In the genomic region with DNA sequence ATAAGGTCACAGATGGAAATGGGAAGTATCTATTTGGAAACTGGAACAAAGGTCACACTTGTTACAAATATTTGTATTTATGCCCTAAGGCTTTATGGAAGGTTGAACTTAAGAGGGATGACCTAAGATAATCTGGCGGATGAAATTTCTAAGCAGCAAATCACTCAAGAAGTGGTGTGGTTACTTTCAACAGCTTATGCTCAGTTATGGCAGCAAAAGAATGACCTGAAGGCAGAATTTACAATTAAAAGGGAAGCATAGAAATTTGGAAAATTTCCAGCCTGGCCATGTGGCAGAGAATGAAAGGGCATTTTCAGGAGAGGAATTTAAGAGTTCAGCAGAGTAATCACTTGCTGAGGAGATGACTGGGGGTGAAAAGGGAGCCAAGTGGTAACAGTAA, we compare ENCODE assay signal across 19 cellular contexts.
DNase-seq lines count a peak whose midpoint lies in the region; ATAC-seq, FAIRE-seq and TF ChIP-seq lines count a peak whose summit lies in the region.
"Had no signal": no experiment of that assay in that cellular context is flagged by ENCODE, and none has a peak within 500 bp of the region (broad histone marks: within the 10 kb centered on the region; RNA-seq: fewer than 3 reads in every experiment).

No MANE protein-coding gene starts in this region.

- H3K27me3 Mint-ChIP-seq in osteocyte (ENCODE audit: unreplicated experiment) (no peaks in the 10 kb centered on the region), nephron progenitor cell (ENCODE audit: low read depth, poor library complexity) (peaks cover 44% of the 10 kb centered on the region)

- POLR2A ChIA-PET in PC-9 (lab: Charles Lee; ENCODE audit: unreplicated experiment) = no interaction called here
- POLR2A ChIA-PET in H1 (lab: Charles Lee; ENCODE audit: partially characterized antibody) = no interaction called here

- no peak overlapping the region for H3K56ac ChIP-seq in H1 (replicated peaks; ENCODE audit: insufficient read length, low read depth, low read length)

- H3K27ac Mint-ChIP-seq in osteocyte (ENCODE audit: unreplicated experiment) = peak overlapping the region; percentile 8
- H3K27ac Mint-ChIP-seq in nephron progenitor cell = no peak overlapping the region
- H3K27ac Mint-ChIP-seq: naive thymus-derived CD4-positive, alpha-beta T cell had no signal

- FAIRE-seq in H1 (lab: Jason Lieb, UNC) = no peak
- FAIRE-seq: colon had no signal

- H3K18ac ChIP-seq in H1 (ENCODE audit: extremely low read depth, low read length) = no peak overlapping the region

- no peak overlapping the region for H2BK120ac ChIP-seq in H1 (replicated peaks; ENCODE audit: low read depth, low read length)

- DNase-seq in ELR (ENCODE audit: low read depth) = peak; percentile 90
- DNase-seq in PC-9 = peak; percentile 28 to 99
- no peak for DNase-seq in H1 (ENCODE audit: low read depth in 1 of 2, low spot score in 2 of 2)
- DNase-seq in osteocyte (ENCODE audit: extremely low spot score, unreplicated experiment) = no peak
- DNase-seq in HK-2 (ENCODE audit: unreplicated experiment) = no peak
- no peak for DNase-seq in nephron progenitor cell
- DNase-seq: activated CD4-positive, alpha-beta T cell treated with anti-CD3 and anti-CD28 coated beads for 48 hours; activated naive CD4-positive, alpha-beta T cell; GF-D8; H7; MG63; naive thymus-derived CD4-positive, alpha-beta T cell; NCI-H187 treated with DMSO at 0.1 percent for 48 hours; NCI-H524; testis had no signal

- no peak overlapping the region for H3K23ac ChIP-seq in H1 (ENCODE audit: insufficient read length)

- H3K4me3 Mint-ChIP-seq in osteocyte (ENCODE audit: unreplicated experiment) = no peak overlapping the region
- no peak overlapping the region for H3K4me3 Mint-ChIP-seq in nephron progenitor cell
- H3K4me3 Mint-ChIP-seq: naive thymus-derived CD4-positive, alpha-beta T cell had no signal

- H4K5ac ChIP-seq in H1 (ENCODE audit: insufficient read length, low read depth, low read length) = no peak overlapping the region

- H3K9me3 Mint-ChIP-seq in osteocyte (ENCODE audit: unreplicated experiment) (peaks cover 13% of the 10 kb centered on the region), nephron progenitor cell (peaks cover 15% of the 10 kb centered on the region)

- no peak for TF ChIP-seq EP300 in H1 (IDR thresholded peaks at IDR 0.05; ENCODE audit: borderline replicate concordance in 1 of 2, low read depth in 2 of 2, low read length in 2 of 2)

- no peak overlapping the region for H2AFZ ChIP-seq in PC-9
- H2AFZ ChIP-seq in H1 (ENCODE audit: low read length) = no peak overlapping the region

- H3K4me1 Mint-ChIP-seq in osteocyte (ENCODE audit: unreplicated experiment) (peaks cover 13% of the 10 kb centered on the region), nephron progenitor cell (peaks cover 28% of the 10 kb centered on the region)

- TF ChIP-seq RAD21 in H1 (IDR thresholded peaks at IDR 0.05 in 1 of 2, conservative IDR thresholded peaks at IDR 0.05 in 1 of 2; ENCODE audit: low read depth in 2 of 2, low read length in 2 of 2) = no peak

- H3K79me2 ChIP-seq in PC-9 (ENCODE audit: low read depth) (no peaks in the 10 kb centered on the region), H1 (ENCODE audit: control insufficient read depth in 1 of 2, insufficient read depth in 2 of 2, low read length in 2 of 2) (no peaks in the 10 kb centered on the region)

- H3K36me3 Mint-ChIP-seq in osteocyte (ENCODE audit: unreplicated experiment) (no peaks in the 10 kb centered on the region), nephron progenitor cell (ENCODE audit: low read depth) (peaks cover 9% of the 10 kb centered on the region)
- H3K36me3 Mint-ChIP-seq: naive thymus-derived CD4-positive, alpha-beta T cell had no signal

- no peaks in the 10 kb centered on the region for H3K9me2 ChIP-seq in PC-9 (ENCODE audit: insufficient read depth)

- H3K4me3 ChIP-seq in PC-9 = no peak overlapping the region
- H3K4me3 ChIP-seq in H1 (ENCODE audit: extremely low read depth in 1 of 4, insufficient read depth in 2 of 4, low read depth in 3 of 4, low read length in 4 of 4) = no peak overlapping the region
- H3K4me3 ChIP-seq: gastroesophageal sphincter, MG63, testis had no signal

- TF ChIP-seq CTCF in PC-9 (conservative IDR thresholded peaks at IDR 0.05) = no peak
- TF ChIP-seq CTCF in H1 (IDR thresholded peaks at IDR 0.05; ENCODE audit: control extremely low read depth in 1 of 3, insufficient read depth in 1 of 3, low read depth in 1 of 3, low read length in 3 of 3) = no peak
- no peak for TF ChIP-seq CTCF in osteocyte (IDR thresholded peaks at IDR 0.05)
- TF ChIP-seq CTCF in nephron progenitor cell (IDR thresholded peaks at IDR 0.05) = no peak

- H3K4me2 ChIP-seq in PC-9 (peak overlapping the region; percentile 41), H1 (ENCODE audit: insufficient read depth in 1 of 2, low read depth in 2 of 2, low read length in 2 of 2) (no peak overlapping the region)

- H2BK12ac ChIP-seq in H1 (ENCODE audit: low read depth, low read length) = 0 out of 2 replicates have a peak overlapping the region, but pooled peaks have one; percentile 12

- H3K27me3 ChIP-seq in PC-9 (ENCODE audit: insufficient read depth, low read depth) (no peaks in the 10 kb centered on the region), H1 (replicated peaks in 1 of 4; ENCODE audit: control insufficient read depth in 3 of 4, extremely low read depth in 1 of 4, insufficient read depth in 3 of 4, low read length in 3 of 4) (no peaks in the 10 kb centered on the region)
- H3K27me3 ChIP-seq: gastroesophageal sphincter, MG63, testis had no signal

- intact Hi-C loops in PC-9 (cut with micrococcal nuclease; ENCODE audit: unreplicated experiment) = loop anchor here (1.0 to 2.0 kb wide), 3 partner anchors 73 to 109 kb away; no protein-coding TSS in a partner anchor

- no peak overlapping the region for H2BK5ac ChIP-seq in H1 (ENCODE audit: low read depth, low read length)

- ATAC-seq in HG03097 (IDR thresholded peaks at IDR 0.05; ENCODE audit: low FRiP score, unreplicated experiment) = no peak
- ATAC-seq in HG03342 (IDR thresholded peaks at IDR 0.05; ENCODE audit: unreplicated experiment) = no peak
- ATAC-seq: gastroesophageal sphincter; naive thymus-derived CD4-positive, alpha-beta T cell had no signal

- no peak overlapping the region for H3K4ac ChIP-seq in H1 (replicated peaks; ENCODE audit: insufficient read length, low read depth, low read length)

- no peak overlapping the region for H3K9ac ChIP-seq in H1 (replicated peaks in 1 of 4; ENCODE audit: extremely low read depth in 1 of 4, low read depth in 3 of 4, low read length in 3 of 4)

- 91% methylated on average over 1 of the region's 1 CpG; no CpG with 5 or more reads in 1 of the 2 experiments for WGBS in H1 (ENCODE audit: extremely low coverage in 1 of 2, insufficient coverage in 1 of 2, insufficient read length in 1 of 2, insufficient replicate concordance in 2 of 2, low coverage in 1 of 2, low lambda C conversion rate in 2 of 2, missing lambda C conversion rate in 1 of 2), 2 experiments

- no peak overlapping the region for H4K8ac ChIP-seq in H1 (ENCODE audit: extremely low read depth, insufficient read depth, low read length)

- no peak overlapping the region for H2BK15ac ChIP-seq in H1 (ENCODE audit: low read length)

- H2BK20ac ChIP-seq in H1 (ENCODE audit: low read length) = peak overlapping the region; percentile 72; the same call in 1 of the 2 replicates

- TF ChIP-seq POLR2A in H1 (IDR thresholded peaks at IDR 0.05; ENCODE audit: control extremely low read depth in 1 of 2, low read depth in 2 of 2, low read length in 2 of 2) = no peak

- H3K27ac ChIP-seq in PC-9 (peak overlapping the region; percentile 88), H1 (ENCODE audit: low read depth, low read length) (no peak overlapping the region)
- H3K27ac ChIP-seq: gastroesophageal sphincter, testis had no signal

- CTCF ChIA-PET in PC-9 (lab: Charles Lee) = interaction anchor here (0.7 kb wide), 1 partner anchor 15 kb away, joined by 5 read pairs; no protein-coding TSS in a partner anchor
- CTCF ChIA-PET in H1 (lab: Charles Lee; ENCODE audit: partially characterized antibody) = no interaction called here

- peaks cover 48% of the 10 kb centered on the region for H3F3A ChIP-seq in PC-9 (ENCODE audit: insufficient read depth, low read depth)

- H4K91ac ChIP-seq in H1 (replicated peaks; ENCODE audit: insufficient read length, low read length) = no peak overlapping the region

- H3K79me1 ChIP-seq in H1 (ENCODE audit: low read depth, low read length) = no peaks in the 10 kb centered on the region

- no peaks in the 10 kb centered on the region for H3K36me3 ChIP-seq in PC-9 (ENCODE audit: low read depth)
- no peaks in the 10 kb centered on the region for H3K36me3 ChIP-seq in H1 (ENCODE audit: control insufficient read depth in 2 of 4, insufficient read depth in 4 of 4, low read length in 3 of 4)
- H3K36me3 ChIP-seq: gastroesophageal sphincter, MG63 had no signal

- no peak overlapping the region for H2AK5ac ChIP-seq in H1 (ENCODE audit: low read depth, low read length)

- H3K23me2 ChIP-seq in H1 (ENCODE audit: low read depth, low read length) = peaks cover 3% of the 10 kb centered on the region; the same call in 1 of the 2 replicates

- no peak overlapping the region for H3K14ac ChIP-seq in H1 (ENCODE audit: insufficient read length)

- H3K4me1 ChIP-seq in PC-9 (replicated peaks; ENCODE audit: insufficient read depth) = peaks cover 58% of the 10 kb centered on the region
- peaks cover 2 to 16% (median 11%) of the 10 kb centered on the region in 4 experiments; a peak in 6 of 7 replicates for H3K4me1 ChIP-seq in H1 (replicated peaks in 1 of 4; ENCODE audit: control insufficient read depth in 3 of 4, insufficient read depth in 4 of 4, low read length in 3 of 4)
- H3K4me1 ChIP-seq: testis had no signal

- H4K20me1 ChIP-seq in PC-9 (ENCODE audit: insufficient read depth) = no peaks in the 10 kb centered on the region
- no peaks in the 10 kb centered on the region for H4K20me1 ChIP-seq in H1 (replicated peaks in 1 of 2; ENCODE audit: control insufficient read depth in 1 of 2, insufficient read depth in 2 of 2, low read length in 2 of 2)

- peaks cover 12% of the 10 kb centered on the region; the same call in 1 of the 2 replicates for H3K9me3 ChIP-seq in PC-9 (ENCODE audit: insufficient read depth, low read depth)
- 0 out of 4 replicates have a peak, but pooled peaks cover 0 to 10% of the 10 kb centered on the region in 2 experiments for H3K9me3 ChIP-seq in H1 (ENCODE audit: insufficient read depth in 2 of 2, low read depth in 1 of 2, low read length in 1 of 2)
- H3K9me3 ChIP-seq: gastroesophageal sphincter, MG63, testis had no signal

- no TSS peak for BruUV-seq in PC-9 (replicated peaks; lab: Mats Ljungman, UMichigan)

TF ChIP-seq in H1, 55 proteins besides CTCF, POLR2A, EP300 and RAD21 (continues in another document):
- TF ChIP-seq YY1 (IDR thresholded peaks at IDR 0.05; ENCODE audit: low read depth, low read length) (no peak), SP1 (IDR thresholded peaks at IDR 0.05; ENCODE audit: low read depth, low read length) (no peak), HDAC2 (IDR thresholded peaks at IDR 0.05; ENCODE audit: borderline replicate concordance in 1 of 2, low read depth in 2 of 2, low read length in 2 of 2) (no peak), CBX5 (IDR thresholded peaks at IDR 0.05; ENCODE audit: low read depth, low read length) (no peak), BCL11A (IDR thresholded peaks at IDR 0.05; ENCODE audit: low read depth in 2 of 2, low read length in 2 of 2) (no peak), SAP30 (IDR thresholded peaks at IDR 0.05; ENCODE audit: insufficient read depth, insufficient replicate concordance, low read length) (no peak)

Comparison
In these comparisons a context has a peak if more than half of its experiments do, and no peak if none do; other contexts are left out.
1. DNase-seq: peak in ELR (single experiment) and PC-9 (2 of 2); none in H1 (0 of 2), osteocyte (single experiment), HK-2 (single experiment) and nephron progenitor cell (single experiment).